Comparison of ENCODE assay signal across 26 cellular contexts in the genomic region with DNA sequence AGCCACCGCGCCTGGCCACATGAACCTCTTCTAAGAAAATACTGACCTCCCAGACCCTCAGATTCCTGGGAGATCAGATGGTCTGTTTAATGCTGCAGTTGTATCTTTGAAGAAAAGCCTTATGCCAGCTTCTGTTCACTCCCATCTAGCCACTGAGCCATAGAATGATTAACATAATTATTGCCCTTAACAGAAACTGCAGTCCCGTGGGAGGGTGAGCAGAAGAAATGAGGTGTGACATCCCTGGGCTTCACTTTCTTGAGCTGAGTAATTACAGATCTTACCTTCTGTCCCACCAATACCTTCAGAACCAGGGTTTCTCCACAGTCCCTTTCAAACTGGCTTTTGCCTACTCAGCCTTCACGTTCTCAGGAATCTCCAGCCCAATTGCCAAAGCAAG. TPM values are rescaled to one million over a fixed set of nuclear protein-coding genes. Genes with fewer than 3 reads are reported as not detected.
DNase-seq lines count a peak whose midpoint lies in the region; ATAC-seq lines count a peak whose summit lies in the region.
"Had no signal": no experiment of that assay in that cellular context is flagged by ENCODE, and none has a peak within 500 bp of the region (broad histone marks: within the 10 kb centered on the region; RNA-seq: fewer than 3 reads in every experiment).

No MANE protein-coding gene starts in this region.

- DNase-seq in renal cortical epithelial cell (ENCODE audit: low read depth) (peak; percentile 78), HPDE6-E6E7 (ENCODE audit: extremely low spot score) (no peak), NCI-H187 (lab: John Stamatoyannopoulos, UW) (no peak)
- no peak for DNase-seq in stimulated activated CD4-positive, alpha-beta T cell treated with anti-CD3 and anti-CD28 coated beads, Interleukin-2, amount 100 ng/mL, for 24 hours
- DNase-seq: activated CD4-positive, alpha-beta memory T cell treated with anti-CD3 and anti-CD28 coated beads, Interleukin-2, amount 10 ng/mL, durations not matched to agents 7 days and 5 days; activated gamma-delta T cell treated with Interleukin-2 at 50 U/mL for 16 hours; adrenal gland; brain microvascular endothelial cell; endodermal cell; esophagus squamous epithelium; gastrocnemius medialis; KBM-7; MM.1S; NCI-H1436; NCI-H82; OCI-M1; small intestine; stimulated activated naive CD4-positive, alpha-beta T cell; testis had no signal

- peak; percentile 35 for ATAC-seq in GM18870 (IDR thresholded peaks at IDR 0.05; ENCODE audit: unreplicated experiment)
- ATAC-seq in GM21825 (IDR thresholded peaks at IDR 0.05; ENCODE audit: unreplicated experiment): peak; percentile 33
- peak; percentile 45 for ATAC-seq in HG03460 (IDR thresholded peaks at IDR 0.05; ENCODE audit: unreplicated experiment)
- ATAC-seq: gastrocnemius medialis, Right ventricle myocardium inferior had no signal

RNA-seq across cellular contexts. Expression of a gene that starts 10.9 kb away (rescaled TPM):
- 0.05 TPM in 1 of 2 replicates, not detected in the other for total RNA-seq in renal cortical epithelial cell
- total RNA-seq: activated CD4-positive, alpha-beta memory T cell treated with anti-CD3 and anti-CD28 coated beads, Interleukin-2, amount 10 ng/mL, durations not matched to agents 7 days and 5 days; Daoy; endodermal cell; gastrocnemius medialis; HT1080; Right ventricle myocardium inferior; vagina had no signal

RNA-seq across cellular contexts. Expression of a gene that starts 36.5 kb away (rescaled TPM):
- 45.3 and 68.8 TPM in 2 replicates for total RNA-seq in renal cortical epithelial cell

RNA-seq across cellular contexts. Expression of a gene that starts 36.8 kb away (rescaled TPM):
- 46.4 and 71.1 TPM in 2 replicates for total RNA-seq in renal cortical epithelial cell
